Comparison of ENCODE assay signal across 21 cellular contexts in genomic region chr5:66606713-66607112, GRCh38. TPM values are rescaled to one million over a fixed set of nuclear protein-coding genes. Genes with fewer than 3 reads are reported as not detected.
DNase-seq lines count a peak whose midpoint lies in the region; ATAC-seq, FAIRE-seq and TF ChIP-seq lines count a peak whose summit lies in the region.
"Had no signal": no experiment of that assay in that cellular context is flagged by ENCODE, and none has a peak within 500 bp of the region (broad histone marks: within the 10 kb centered on the region; RNA-seq: fewer than 3 reads in every experiment).

No MANE protein-coding gene starts in this region.

- H3K27me3 ChIP-seq in dorsolateral prefrontal cortex, result no peaks in the 10 kb centered on the region
- H3K27me3 ChIP-seq: BE2C, BLaER1 had no signal

- H3K4me3 Mint-ChIP-seq in WTC11 (no peak overlapping the region), CD14-positive monocyte (no peak overlapping the region)
- H3K4me3 Mint-ChIP-seq: CD4-positive, alpha-beta T cell; CD8-positive, alpha-beta T cell had no signal

- H3K27me3 Mint-ChIP-seq in WTC11 (ENCODE audit: low read depth) (peaks cover 4% of the 10 kb centered on the region), CD14-positive monocyte (ENCODE audit: low read depth in 3 of 3) (peaks cover 6 to 11% (median 8%) of the 10 kb centered on the region in 3 donors)

- H3K4me1 Mint-ChIP-seq in WTC11 (peaks cover 3% of the 10 kb centered on the region; the same call in 1 of the 2 replicates), CD14-positive monocyte (no peaks in the 10 kb centered on the region)

- no peaks in the 10 kb centered on the region for H3K4me1 ChIP-seq in kidney (ENCODE audit: control insufficient read depth in 1 of 2, insufficient read depth in 1 of 2, low read depth in 1 of 2, low read length in 2 of 2)
- H3K4me1 ChIP-seq: BE2C, BLaER1, Caco-2 had no signal

- H3K27ac Mint-ChIP-seq in WTC11 (no peak overlapping the region), CD14-positive monocyte (no peak overlapping the region)
- H3K27ac Mint-ChIP-seq: CD4-positive, alpha-beta T cell; CD8-positive, alpha-beta T cell had no signal

- DNase-seq in WTC11 (ENCODE audit: low spot score) (no peak), kidney (no peak), CD14-positive monocyte (ENCODE audit: low spot score) (no peak), dorsolateral prefrontal cortex (no peak)
- DNase-seq: 8988T; ACHN; BE2C; C1 segment of cervical spinal cord; Caco-2; Calu3; CD4-positive, alpha-beta T cell; CD8-positive, alpha-beta T cell; DMS79 treated with DMSO at 0.1 percent for 48 hours; GF-D8 had no signal

- intact Hi-C loops in kidney (cut with DNase I) (no loop called here), CD14-positive monocyte (cut with micrococcal nuclease) (no loop called here), dorsolateral prefrontal cortex (cut with DNase I) (no loop called here)

- CTCF ChIA-PET in WTC11 (lab: Charles Lee), result no interaction called here

- POLR2A ChIA-PET in WTC11 (lab: Charles Lee), result interaction anchor here (0.5 kb wide), 1 partner anchor 348 kb away, joined by 5 read pairs; no protein-coding TSS in a partner anchor

- no peaks in the 10 kb centered on the region for H3K9me3 ChIP-seq in kidney (ENCODE audit: control insufficient read depth in 1 of 2, low read length in 2 of 2)
- H3K9me3 ChIP-seq: BE2C, BLaER1, Caco-2 had no signal

- peak; percentile 21 for FAIRE-seq in kidney (lab: Jason Lieb, UNC)
- FAIRE-seq: A204.1, D721Med, G401.6, GM12891, GM19239 had no signal

- no peak overlapping the region for H3K27ac ChIP-seq in kidney (ENCODE audit: low read depth in 2 of 2, low read length in 2 of 2)
- no peak overlapping the region for H3K27ac ChIP-seq in dorsolateral prefrontal cortex
- H3K27ac ChIP-seq: BLaER1 had no signal

- H3K36me3 Mint-ChIP-seq in WTC11 (no peaks in the 10 kb centered on the region), CD14-positive monocyte (no peaks in the 10 kb centered on the region)
- H3K36me3 Mint-ChIP-seq: CD8-positive, alpha-beta T cell had no signal

- H3K9ac ChIP-seq in kidney (ENCODE audit: low read length in 2 of 2), result no peak overlapping the region
- H3K9ac ChIP-seq: BLaER1 had no signal

- no peaks in the 10 kb centered on the region for H3K36me3 ChIP-seq in kidney (ENCODE audit: control insufficient read depth in 1 of 2, insufficient read depth in 2 of 2, low read length in 2 of 2)
- H3K36me3 ChIP-seq: BE2C, BLaER1 had no signal

- TF ChIP-seq CTCF in WTC11 (IDR thresholded peaks at IDR 0.05) (no peak), kidney (IDR thresholded peaks at IDR 0.05; ENCODE audit: borderline replicate concordance, extremely low read depth, insufficient read depth) (no peak), CD14-positive monocyte (IDR thresholded peaks at IDR 0.05) (no peak), dorsolateral prefrontal cortex (IDR thresholded peaks at IDR 0.05 in 54 of 56, conservative IDR thresholded peaks at IDR 0.05 in 2 of 56; ENCODE audit: low read depth in 1 of 56, partially characterized antibody in 56 of 56) (no peak)

- no peak for ATAC-seq in WTC11
- ATAC-seq in GM21825 (IDR thresholded peaks at IDR 0.05; ENCODE audit: unreplicated experiment), result no peak
- ATAC-seq: CD8-positive, alpha-beta T cell had no signal

- no peaks in the 10 kb centered on the region for H3K9me3 Mint-ChIP-seq in WTC11
- no peaks in the 10 kb centered on the region for H3K9me3 Mint-ChIP-seq in CD14-positive monocyte
- H3K9me3 Mint-ChIP-seq: CD4-positive, alpha-beta T cell; CD8-positive, alpha-beta T cell had no signal

- H3K4me3 ChIP-seq in kidney (ENCODE audit: low read length in 2 of 2), result no peak overlapping the region
- no peak overlapping the region for H3K4me3 ChIP-seq in dorsolateral prefrontal cortex
- H3K4me3 ChIP-seq: BLaER1 had no signal

TF ChIP-seq in WTC11, 78 proteins besides CTCF, POLR2A, EP300 and RAD21:
- TF ChIP-seq PREB (CRISPR knock-in tag; IDR thresholded peaks at IDR 0.05; ENCODE audit: borderline replicate concordance) (no peak), HMGA2 (CRISPR knock-in tag; IDR thresholded peaks at IDR 0.05) (peak; percentile 73; the same call in 1 of the 2 replicates)

RNA-seq across cellular contexts. Expression of gene MAST4, which starts 10.5 kb away (rescaled TPM):
- total RNA-seq in WTC11 (2021) (7.3 to 10.0 TPM (median 8.0 TPM) in 3 replicates), kidney (31.4 TPM), dorsolateral prefrontal cortex (100 to 1,000 TPM in 2 of 120 experiments, 10 to 100 TPM in 118; 32.2 to 102 (median 69.2) TPM)
- polyA plus RNA-seq in kidney (ENCODE audit: insufficient read depth, low read depth, low replicate concordance) (27.3 TPM), CD14-positive monocyte (under 1 TPM in 1 of 2 donors, not detected in 1; 0.24 TPM)
